In genomic region chr1:27604579-27605299, GRCh38 we compare ENCODE assay signal across 9 cellular contexts. TPM values are rescaled to one million over a fixed set of nuclear protein-coding genes. Genes with fewer than 3 reads are reported as not detected.
DNase-seq lines count a peak whose midpoint lies in the region; ATAC-seq, FAIRE-seq and TF ChIP-seq lines count a peak whose summit lies in the region.
"Had no signal": no experiment of that assay in that cellular context is flagged by ENCODE, and none has a peak within 500 bp of the region (broad histone marks: within the 10 kb centered on the region; RNA-seq: fewer than 3 reads in every experiment).

No MANE protein-coding gene starts in this region.

- H3K9me3 Mint-ChIP-seq in naive B cell: no peaks in the 10 kb centered on the region

- TF ChIP-seq POLR2A in GM12892 (IDR thresholded peaks at IDR 0.05; ENCODE audit: low read depth, low read length): no peak

- peak overlapping the region; percentile 80 for H3K4me2 ChIP-seq in BLaER1

- no peak for TF ChIP-seq CTCF in bronchial epithelial cell (IDR thresholded peaks at IDR 0.05; ENCODE audit: insufficient read depth, low read length, severe bottlenecking)

- peak; percentile 7 for FAIRE-seq in bronchial epithelial cell (lab: Jason Lieb, UNC)
- no peak for FAIRE-seq in GM12892 (lab: Jason Lieb, UNC)
- FAIRE-seq in small intestine (lab: Jason Lieb, UNC): no peak

- H3K36me3 ChIP-seq in BLaER1 (no peaks in the 10 kb centered on the region), HUES64 (ENCODE audit: insufficient read depth, low read length) (no peaks in the 10 kb centered on the region), bronchial epithelial cell (ENCODE audit: control insufficient read depth, insufficient read depth, low read length) (peaks cover 4% of the 10 kb centered on the region), small intestine (ENCODE audit: control insufficient read depth in 2 of 2, insufficient read depth in 2 of 2, low read length in 2 of 2) (no peaks in the 10 kb centered on the region)

- peak overlapping the region; percentile 98 for H3K4me3 ChIP-seq in BLaER1
- peak overlapping the region; percentile 66 for H3K4me3 ChIP-seq in HUES64 (ENCODE audit: low read length)
- H3K4me3 ChIP-seq in bronchial epithelial cell (ENCODE audit: low read depth, low read length): peak overlapping the region; percentile 76
- peak overlapping the region in 1 of 2 donors; percentile 76 for H3K4me3 ChIP-seq in small intestine (ENCODE audit: low read depth in 1 of 2, low read length in 2 of 2)

- H3K27ac ChIP-seq in BLaER1 (no peak overlapping the region), HUES64 (ENCODE audit: low read depth, low read length) (no peak overlapping the region), small intestine (ENCODE audit: low read depth in 1 of 2, low read length in 1 of 2) (no peak overlapping the region)

- no peaks in the 10 kb centered on the region for H3K27me3 ChIP-seq in BLaER1
- no peaks in the 10 kb centered on the region for H3K27me3 ChIP-seq in HUES64 (ENCODE audit: insufficient read depth, low read length)
- no peaks in the 10 kb centered on the region for H3K27me3 ChIP-seq in bronchial epithelial cell (ENCODE audit: control insufficient read depth, insufficient read depth, low read length)
- H3K27me3 ChIP-seq in small intestine (ENCODE audit: control insufficient read depth in 2 of 2, insufficient read depth in 2 of 2, low read length in 2 of 2): no peaks in the 10 kb centered on the region

- H3K36me3 Mint-ChIP-seq in naive B cell: no peaks in the 10 kb centered on the region

- WGBS in HUES64: 3% methylated on average over 21 of the region's 21 CpGs
- 36 to 48% (median 46%) methylated on average over 21 of the region's 21 CpGs for WGBS in small intestine, 3 donors

- peak overlapping the region in 4 of 6 donors; percentile 72 to 86 (median 84) for H3K27ac Mint-ChIP-seq in naive B cell

- H3K27me3 Mint-ChIP-seq in naive B cell: no peaks in the 10 kb centered on the region

- ATAC-seq in naive B cell (ENCODE audit: low read depth in 2 of 2): no peak
- ATAC-seq in HG02884 (IDR thresholded peaks at IDR 0.05; ENCODE audit: unreplicated experiment): no peak

- peaks cover 19 to 49% (median 45%) of the 10 kb centered on the region in 3 donors for H3K4me1 Mint-ChIP-seq in naive B cell

- H3K4me3 Mint-ChIP-seq in naive B cell: peak overlapping the region; percentile 72 to 96 (median 90)

- H3K9ac ChIP-seq in BLaER1 (peak overlapping the region; percentile 95), HUES64 (ENCODE audit: low read depth, low read length) (0 out of 2 replicates have a peak overlapping the region, but pooled peaks have one; percentile 40)

- DNase-seq in bronchial epithelial cell (ENCODE audit: low read depth) (no peak), naive B cell (no peak), occipital lobe (lab: John Stamatoyannopoulos, UW) (no peak), GM12892 (ENCODE audit: insufficient read length) (no peak), small intestine (no peak)

- H3K4me1 ChIP-seq in BLaER1 (peaks cover 79% of the 10 kb centered on the region), HUES64 (ENCODE audit: insufficient read depth, low read length) (peaks cover 50% of the 10 kb centered on the region), small intestine (ENCODE audit: control insufficient read depth in 2 of 2, insufficient read depth in 1 of 2, low read depth in 1 of 2, low read length in 1 of 2) (peaks cover 3 to 6% of the 10 kb centered on the region in 2 donors)

- H3K9me3 ChIP-seq in BLaER1: no peaks in the 10 kb centered on the region
- H3K9me3 ChIP-seq in HUES64 (ENCODE audit: insufficient read depth, low read depth, low read length): no peaks in the 10 kb centered on the region
- no peaks in the 10 kb centered on the region for H3K9me3 ChIP-seq in small intestine (ENCODE audit: control insufficient read depth, low read depth)

- H4K20me1 ChIP-seq in BLaER1: peaks cover 29% of the 10 kb centered on the region

RNA-seq across cellular contexts. Expression of gene AHDC1, which starts 0.8 kb away (rescaled TPM):
- polyA plus RNA-seq in HUES64 (2013, experiment 1 of 2): 23.6 TPM
- polyA plus RNA-seq in HUES64 (2013, experiment 2 of 2): 29.1 TPM
- total RNA-seq in bronchial epithelial cell (5.0 and 14.6 TPM in 2 replicates), occipital lobe (11.9 TPM)
- polyA plus RNA-seq in naive B cell (ENCODE audit: low read depth in 6 of 6) (1 to 10 TPM in 3 of 6 donors, under 1 TPM in 3; 0.15 to 2.3 (median 0.91) TPM), small intestine (1 to 10 TPM; 3.5 to 8.7 (median 5.1) TPM)
- polyA plus RNA-seq in GM12892 (2012; ENCODE audit: missing spikeins): 2.8 TPM

RNA-seq across cellular contexts. Expression of gene FGR, which starts 30.2 kb away (rescaled TPM):
- polyA plus RNA-seq in HUES64 (2013, experiment 1 of 2): 0.10 TPM
- 0.25 TPM for polyA plus RNA-seq in HUES64 (2013, experiment 2 of 2)
- total RNA-seq in bronchial epithelial cell (0.13 and 1.1 TPM in 2 replicates), occipital lobe (0.78 TPM)
- polyA plus RNA-seq in naive B cell (ENCODE audit: low read depth in 6 of 6) (100 to 1,000 TPM; 106 to 197 (median 132) TPM), small intestine (10 to 100 TPM in 1 of 3 donors, 1 to 10 TPM in 2; 1.6 to 12.6 (median 1.6) TPM)
- 43.6 TPM for polyA plus RNA-seq in GM12892 (2012; ENCODE audit: missing spikeins)
- total RNA-seq: NCI-H460 had no signal
